ENCODE assay signal across 22 cellular contexts in the genomic region with DNA sequence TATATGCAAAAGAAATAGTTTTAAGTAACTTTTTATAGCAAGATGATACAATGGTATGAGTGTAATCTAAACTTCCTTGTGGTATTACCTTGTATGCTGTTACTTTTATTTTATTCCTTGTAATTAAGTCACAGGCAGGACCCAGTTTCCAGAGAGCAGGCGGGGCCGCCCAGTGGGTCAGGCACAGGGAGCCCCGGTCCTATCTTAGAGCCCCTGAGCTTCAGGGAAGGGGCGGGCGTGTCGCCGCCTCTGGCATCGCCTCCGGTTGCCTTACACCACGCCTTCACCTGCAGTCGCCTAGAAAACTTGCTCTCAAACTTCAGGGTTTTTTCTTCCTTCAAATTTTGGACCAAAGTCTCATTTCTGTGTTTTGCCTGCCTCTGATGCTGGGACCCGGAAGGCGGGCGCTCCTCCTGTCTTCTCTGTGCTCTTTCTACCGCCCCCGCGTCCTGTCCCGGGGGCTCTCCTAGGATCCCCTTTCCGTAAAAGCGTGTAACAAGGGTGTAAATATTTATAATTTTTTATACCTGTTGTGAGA. TPM values are rescaled to one million over a fixed set of nuclear protein-coding genes. Genes with fewer than 3 reads are reported as not detected.
DNase-seq lines count a peak whose midpoint lies in the region; ATAC-seq, FAIRE-seq and TF ChIP-seq lines count a peak whose summit lies in the region.
"Had no signal": no experiment of that assay in that cellular context is flagged by ENCODE, and none has a peak within 500 bp of the region (broad histone marks: within the 10 kb centered on the region; RNA-seq: fewer than 3 reads in every experiment).

No MANE protein-coding gene starts in this region.

- no peak overlapping the region for H2AFZ ChIP-seq in OCI-LY7 (ENCODE audit: low read length)

- no peaks in the 10 kb centered on the region for H3K9me3 ChIP-seq in OCI-LY7 (ENCODE audit: low read length)
- H3K9me3 ChIP-seq: adrenal gland, esophagus squamous epithelium, prostate gland, SJCRH30, thoracic aorta had no signal

- peaks cover 94% of the 10 kb centered on the region for H3K36me3 ChIP-seq in OCI-LY7 (ENCODE audit: insufficient read depth, low read length)

- H3K4me1 ChIP-seq in OCI-LY7 (ENCODE audit: insufficient read depth, low read length, poor library complexity, severe bottlenecking), result no peaks in the 10 kb centered on the region
- H3K4me1 ChIP-seq: adrenal gland, prostate gland, SJCRH30 had no signal

- intact Hi-C loops in OCI-LY7 (cut with micrococcal nuclease; ENCODE audit: unreplicated experiment), result no loop called here
- intact Hi-C loops in posterior cingulate gyrus (cut with DNase I), result no loop called here

- H3K79me2 ChIP-seq in OCI-LY7 (ENCODE audit: insufficient read depth, low read depth, low read length), result no peaks in the 10 kb centered on the region

- H3K9me3 Mint-ChIP-seq in nephron progenitor cell, result no peaks in the 10 kb centered on the region

- H3K27ac Mint-ChIP-seq in nephron progenitor cell, result peak overlapping the region; percentile 59
- H3K27ac Mint-ChIP-seq: activated B cell treated with CpG ODN at 0.5 μM for 24 hours had no signal

- CTCF ChIA-PET in OCI-LY7 (lab: Charles Lee; ENCODE audit: unreplicated experiment), result no interaction called here

- POLR2A ChIA-PET in OCI-LY7 (lab: Charles Lee), result no interaction called here

- no peak for ATAC-seq in HG03571 (IDR thresholded peaks at IDR 0.05; ENCODE audit: unreplicated experiment)

- DNase-seq in GM12892 (ENCODE audit: insufficient read length) (no peak), OCI-LY7 (ENCODE audit: low spot score) (no peak), nephron progenitor cell (no peak), posterior cingulate gyrus (no peak), midbrain (lab: John Stamatoyannopoulos, UW) (no peak)
- DNase-seq: activated B cell treated with CpG ODN at 0.5 μM for 24 hours, AML-193, dorsolateral prefrontal cortex, esophagus squamous epithelium, NCI-H1048, NCI-H2081 treated with DMSO at 0.1 percent for 48 hours, NCI-H524 treated with DMSO at 0.1 percent for 48 hours, SJCRH30 had no signal

- no peak overlapping the region for H3K4me2 ChIP-seq in OCI-LY7 (ENCODE audit: low read length)
- H3K4me2 ChIP-seq: smooth muscle cell had no signal

- H3K27me3 Mint-ChIP-seq in nephron progenitor cell (ENCODE audit: low read depth, poor library complexity), result no peaks in the 10 kb centered on the region
- H3K27me3 Mint-ChIP-seq: activated B cell treated with CpG ODN at 0.5 μM for 24 hours had no signal

- H3K4me3 Mint-ChIP-seq in nephron progenitor cell, result no peak overlapping the region
- H3K4me3 Mint-ChIP-seq: activated B cell treated with CpG ODN at 0.5 μM for 24 hours had no signal

- H3K4me1 Mint-ChIP-seq in nephron progenitor cell, result peaks cover 14% of the 10 kb centered on the region
- H3K4me1 Mint-ChIP-seq: activated B cell treated with CpG ODN at 0.5 μM for 24 hours had no signal

- TSS peak; percentile 85 for BruUV-seq in OCI-LY7 (replicated peaks; lab: Mats Ljungman, UMichigan)

- TF ChIP-seq CTCF in OCI-LY7 (conservative IDR thresholded peaks at IDR 0.05; ENCODE audit: low read length), result no peak
- TF ChIP-seq CTCF in nephron progenitor cell (IDR thresholded peaks at IDR 0.05), result no peak

- TF ChIP-seq POLR2A in GM12892 (IDR thresholded peaks at IDR 0.05; ENCODE audit: low read depth, low read length), result peak; percentile 12; the same call in 1 of the 2 replicates

- no peak overlapping the region for H3K27ac ChIP-seq in OCI-LY7 (ENCODE audit: low read depth, low read length, poor library complexity, severe bottlenecking)
- H3K27ac ChIP-seq: adrenal gland, esophagus squamous epithelium, prostate gland, SJCRH30, thoracic aorta had no signal

- H4K20me1 ChIP-seq in OCI-LY7 (ENCODE audit: insufficient read depth, low read length), result no peaks in the 10 kb centered on the region

- H3K4me3 ChIP-seq in OCI-LY7 (ENCODE audit: low read depth, low read length, poor library complexity, severe bottlenecking), result no peak overlapping the region
- H3K4me3 ChIP-seq: adrenal gland, cardiac muscle cell, dorsolateral prefrontal cortex, esophagus squamous epithelium, prostate gland, SJCRH30, smooth muscle cell, thoracic aorta had no signal

- no peaks in the 10 kb centered on the region for H3K9me2 ChIP-seq in OCI-LY7 (ENCODE audit: insufficient read depth, low read length)

- FAIRE-seq in GM12892 (lab: Jason Lieb, UNC), result no peak

- peaks cover 59% of the 10 kb centered on the region for H3K36me3 Mint-ChIP-seq in nephron progenitor cell (ENCODE audit: low read depth)

RNA-seq across cellular contexts. Expression of gene PLPPR3, which starts 10.2 kb away (rescaled TPM):
- polyA plus RNA-seq in GM12892 (2012; ENCODE audit: missing spikeins), result not detected
- total RNA-seq in OCI-LY7 (2014; rRNA removed; shearing (Covaris generic)), result not detected in 2 replicates
- total RNA-seq in OCI-LY7 (2022), result not detected in 2 replicates
- total RNA-seq: activated B cell treated with CpG ODN at 0.5 μM for 24 hours; esophagus squamous epithelium; SJCRH30; T-helper 2 cell treated with Interferon-gamma antibody and Interleukin-4, amounts not matched to agents 100 ng/mL and 5 ng/mL, for 36 hours; thoracic aorta had no signal
- polyA plus RNA-seq: liver had no signal

RNA-seq across cellular contexts. Expression of gene PTBP1, which starts 14.3 kb away (rescaled TPM):
- 115 TPM for polyA plus RNA-seq in GM12892 (2012; ENCODE audit: missing spikeins)
- 284 and 315 TPM in 2 replicates for total RNA-seq in OCI-LY7 (2014; rRNA removed; shearing (Covaris generic))
- 468 and 479 TPM in 2 replicates for total RNA-seq in OCI-LY7 (2022)

RNA-seq across cellular contexts. Expression of gene AZU1, which starts 16.1 kb away (rescaled TPM):
- not detected for polyA plus RNA-seq in GM12892 (2012; ENCODE audit: missing spikeins)
- not detected in 2 replicates for total RNA-seq in OCI-LY7 (2014; rRNA removed; shearing (Covaris generic))
- not detected in 2 replicates for total RNA-seq in OCI-LY7 (2022)
- total RNA-seq: esophagus squamous epithelium; G401; SJCRH30; T-helper 2 cell treated with Interferon-gamma antibody and Interleukin-4, amounts not matched to agents 100 ng/mL and 5 ng/mL, for 36 hours had no signal

RNA-seq across cellular contexts. Expression of gene PRTN3, which starts 29.2 kb away (rescaled TPM):
- polyA plus RNA-seq in GM12892 (2012; ENCODE audit: missing spikeins), result not detected
- total RNA-seq in OCI-LY7 (2014; rRNA removed; shearing (Covaris generic)), result not detected in 2 replicates
- total RNA-seq in OCI-LY7 (2022), result not detected in 2 replicates
- total RNA-seq: activated B cell treated with CpG ODN at 0.5 μM for 24 hours; esophagus squamous epithelium; G401; SJCRH30; smooth muscle cell; T-helper 2 cell treated with Interferon-gamma antibody and Interleukin-4, amounts not matched to agents 100 ng/mL and 5 ng/mL, for 36 hours; thoracic aorta had no signal
- polyA plus RNA-seq: smooth muscle cell had no signal

RNA-seq across cellular contexts. Expression of gene ELANE, which starts 40.5 kb away (rescaled TPM):
- not detected for polyA plus RNA-seq in GM12892 (2012; ENCODE audit: missing spikeins)
- not detected in 2 replicates for total RNA-seq in OCI-LY7 (2014; rRNA removed; shearing (Covaris generic))
- not detected in 2 replicates for total RNA-seq in OCI-LY7 (2022)
- total RNA-seq: activated B cell treated with CpG ODN at 0.5 μM for 24 hours; cardiac muscle cell; G401; SJCRH30; smooth muscle cell; T-helper 2 cell treated with Interferon-gamma antibody and Interleukin-4, amounts not matched to agents 100 ng/mL and 5 ng/mL, for 36 hours had no signal
- polyA plus RNA-seq: cardiac muscle cell, smooth muscle cell had no signal
